1 cellular context compared by ENCODE assay signal in the genomic region with DNA sequence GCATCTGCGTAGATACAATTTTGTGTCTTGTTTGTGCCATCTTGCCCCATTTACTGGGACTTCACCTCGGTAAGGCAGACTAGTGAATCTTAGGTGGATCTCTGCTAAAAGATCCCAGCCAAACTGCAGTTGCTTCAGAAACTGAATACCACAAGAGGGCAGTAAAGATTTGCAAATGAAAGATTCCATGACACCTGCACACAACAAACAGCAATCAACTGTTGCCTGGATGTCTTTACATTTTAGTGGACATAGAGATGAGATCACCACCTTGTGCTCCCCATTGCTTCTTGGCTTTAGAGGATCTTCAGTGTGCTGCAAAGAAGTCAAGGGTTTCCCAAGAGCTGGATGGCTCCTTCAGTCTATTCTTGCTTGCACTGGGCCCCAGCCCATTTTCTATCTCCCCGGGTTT.
A peak's percentile ranks its signal among the peaks of the same experiment; 100 is the strongest.
TF ChIP-seq lines count a peak whose summit lies in the region.

No MANE protein-coding gene starts in this region.

TF ChIP-seq in GM12878, 131 proteins besides CTCF, POLR2A, EP300 and RAD21 (continued from another document):
- TF ChIP-seq, protein P1, sequence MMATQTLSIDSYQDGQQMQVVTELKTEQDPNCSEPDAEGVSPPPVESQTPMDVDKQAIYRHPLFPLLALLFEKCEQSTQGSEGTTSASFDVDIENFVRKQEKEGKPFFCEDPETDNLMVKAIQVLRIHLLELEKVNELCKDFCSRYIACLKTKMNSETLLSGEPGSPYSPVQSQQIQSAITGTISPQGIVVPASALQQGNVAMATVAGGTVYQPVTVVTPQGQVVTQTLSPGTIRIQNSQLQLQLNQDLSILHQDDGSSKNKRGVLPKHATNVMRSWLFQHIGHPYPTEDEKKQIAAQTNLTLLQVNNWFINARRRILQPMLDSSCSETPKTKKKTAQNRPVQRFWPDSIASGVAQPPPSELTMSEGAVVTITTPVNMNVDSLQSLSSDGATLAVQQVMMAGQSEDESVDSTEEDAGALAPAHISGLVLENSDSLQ (IDR thresholded peaks at IDR 0.05) = peak; percentile 37; the same call in 1 of the 2 replicates
- TF ChIP-seq, protein P2, sequence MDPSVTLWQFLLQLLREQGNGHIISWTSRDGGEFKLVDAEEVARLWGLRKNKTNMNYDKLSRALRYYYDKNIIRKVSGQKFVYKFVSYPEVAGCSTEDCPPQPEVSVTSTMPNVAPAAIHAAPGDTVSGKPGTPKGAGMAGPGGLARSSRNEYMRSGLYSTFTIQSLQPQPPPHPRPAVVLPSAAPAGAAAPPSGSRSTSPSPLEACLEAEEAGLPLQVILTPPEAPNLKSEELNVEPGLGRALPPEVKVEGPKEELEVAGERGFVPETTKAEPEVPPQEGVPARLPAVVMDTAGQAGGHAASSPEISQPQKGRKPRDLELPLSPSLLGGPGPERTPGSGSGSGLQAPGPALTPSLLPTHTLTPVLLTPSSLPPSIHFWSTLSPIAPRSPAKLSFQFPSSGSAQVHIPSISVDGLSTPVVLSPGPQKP (IDR thresholded peaks at IDR 0.05; ENCODE audit: low read depth, low read length) = no peak
- TF ChIP-seq ZNF384 (IDR thresholded peaks at IDR 0.05; ENCODE audit: borderline replicate concordance, low read depth, low read length) (0 out of 2 replicates have a peak, but pooled peaks have one; percentile 4), HDGF (IDR thresholded peaks at IDR 0.05) (0 out of 2 replicates have a peak, but pooled peaks have one; percentile 27), TCF12 (IDR thresholded peaks at IDR 0.05; ENCODE audit: low read depth, low read length) (0 out of 2 replicates have a peak, but pooled peaks have one; percentile 45), JUND (IDR thresholded peaks at IDR 0.05; ENCODE audit: low read depth, low read length) (0 out of 2 replicates have a peak, but pooled peaks have one; percentile 19), DPF2 (IDR thresholded peaks at IDR 0.05) (no peak), SUZ12 (IDR thresholded peaks at IDR 0.05; ENCODE audit: unreplicated experiment) (no peak)
- TF ChIP-seq, protein P3, sequence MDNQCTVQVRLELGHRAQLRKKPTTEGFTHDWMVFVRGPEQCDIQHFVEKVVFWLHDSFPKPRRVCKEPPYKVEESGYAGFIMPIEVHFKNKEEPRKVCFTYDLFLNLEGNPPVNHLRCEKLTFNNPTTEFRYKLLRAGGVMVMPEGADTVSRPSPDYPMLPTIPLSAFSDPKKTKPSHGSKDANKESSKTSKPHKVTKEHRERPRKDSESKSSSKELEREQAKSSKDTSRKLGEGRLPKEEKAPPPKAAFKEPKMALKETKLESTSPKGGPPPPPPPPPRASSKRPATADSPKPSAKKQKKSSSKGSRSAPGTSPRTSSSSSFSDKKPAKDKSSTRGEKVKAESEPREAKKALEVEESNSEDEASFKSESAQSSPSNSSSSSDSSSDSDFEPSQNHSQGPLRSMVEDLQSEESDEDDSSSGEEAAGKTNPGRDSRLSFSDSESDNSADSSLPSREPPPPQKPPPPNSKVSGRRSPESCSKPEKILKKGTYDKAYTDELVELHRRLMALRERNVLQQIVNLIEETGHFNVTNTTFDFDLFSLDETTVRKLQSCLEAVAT (IDR thresholded peaks at IDR 0.05) = peak; percentile 46
